In the genomic region with DNA sequence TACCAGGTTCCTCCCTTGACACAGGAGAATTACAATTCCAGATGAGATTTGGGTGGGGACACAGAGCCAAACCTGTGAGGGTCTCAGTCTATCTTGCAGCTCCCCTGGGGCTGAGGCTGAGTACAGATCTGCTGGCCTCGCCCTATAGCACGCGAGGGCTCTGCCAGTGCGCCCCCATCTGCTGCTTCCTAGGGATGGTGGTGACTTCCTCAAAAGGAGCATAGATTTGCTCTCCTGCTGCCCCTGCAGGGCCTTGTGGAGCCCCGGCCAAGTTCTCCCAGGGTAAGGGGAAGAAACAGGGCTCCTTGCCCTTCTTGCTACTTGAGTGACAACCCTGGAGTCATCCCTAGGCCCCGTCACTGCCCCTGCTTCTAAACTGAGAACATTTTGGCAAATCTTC, we compare ENCODE assay signal across 8 cellular contexts. TPM values are rescaled to one million over a fixed set of nuclear protein-coding genes. Genes with fewer than 3 reads are reported as not detected.
"Had no signal": no experiment of that assay in that cellular context is flagged by ENCODE, and none has a peak within 500 bp of the region (broad histone marks: within the 10 kb centered on the region; RNA-seq: fewer than 3 reads in every experiment).

No MANE protein-coding gene starts in this region.

RNA-seq across cellular contexts. Expression of a gene that starts 26.6 kb away (rescaled TPM):
- total RNA-seq: M059J, NCI-H460, OCI-LY7, PC-9, Right ventricle myocardium inferior, RPMI7951, SJSA1 had no signal
- polyA plus RNA-seq: SK-N-SH had no signal
